10 cellular contexts compared by ENCODE assay signal in the genomic region with DNA sequence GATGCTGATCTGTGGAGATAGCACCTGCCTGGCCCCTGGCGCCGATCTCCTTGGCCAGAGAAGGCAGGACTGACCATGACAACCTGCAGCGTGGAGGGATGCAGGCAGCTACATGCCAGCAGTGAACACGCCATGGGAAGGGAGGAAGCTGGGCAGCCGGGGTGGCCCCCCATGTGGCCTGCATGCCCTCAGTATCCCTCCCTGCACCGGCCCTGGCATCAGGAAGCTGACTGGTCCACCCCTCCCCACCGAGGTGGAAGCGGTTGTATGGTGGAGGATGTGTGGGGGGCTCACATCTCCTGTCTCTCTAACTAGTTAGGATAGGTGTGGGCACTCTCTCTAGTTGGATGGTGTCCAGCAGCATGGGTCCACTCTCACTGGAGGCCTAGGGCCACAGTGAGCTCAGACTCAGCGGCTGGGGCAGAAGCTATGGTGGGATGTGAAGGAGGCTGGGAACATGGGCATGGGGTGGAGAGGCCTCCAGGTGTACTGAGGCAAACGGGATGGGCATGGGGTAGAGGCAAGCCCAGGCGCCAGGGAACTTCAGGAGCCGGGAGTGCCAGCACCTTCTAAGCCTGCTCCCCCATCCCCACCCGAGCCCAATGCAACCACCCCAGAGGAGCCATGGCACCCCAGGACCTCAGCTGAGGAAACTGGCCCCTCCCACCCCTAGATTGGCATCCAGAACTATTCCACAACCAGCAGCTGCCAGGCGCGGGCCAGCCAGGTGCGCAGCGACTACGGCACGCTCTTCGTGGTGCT. TPM values are rescaled to one million over a fixed set of nuclear protein-coding genes. Genes with fewer than 3 reads are reported as not detected.
DNase-seq lines count a peak whose midpoint lies in the region; ATAC-seq and TF ChIP-seq lines count a peak whose summit lies in the region.
"Had no signal": no experiment of that assay in that cellular context is flagged by ENCODE, and none has a peak within 500 bp of the region (broad histone marks: within the 10 kb centered on the region; RNA-seq: fewer than 3 reads in every experiment).

No MANE protein-coding gene starts in this region.

- DNase-seq in cardiac septum (ENCODE audit: low spot score) (peak; percentile 73), right atrium auricular region (ENCODE audit: low spot score) (no peak), memory B cell (ENCODE audit: low spot score in 2 of 2) (no peak), type B pancreatic cell (ENCODE audit: extremely low spot score, unreplicated experiment) (no peak), GM19240 (ENCODE audit: insufficient read length, low spot score) (no peak), gastrocnemius medialis (no peak)
- DNase-seq in activated T-cell treated with anti-CD3 and anti-CD28 coated beads, Interleukin-2, amount 50 U/mL, for 72 hours = no peak
- no peak for DNase-seq in stimulated activated CD4-positive, alpha-beta T cell treated with anti-CD3 and anti-CD28 coated beads, Interleukin-4, amount 100 ng/mL, for 1 hour
- DNase-seq: GOT3 had no signal

- no peaks in the 10 kb centered on the region for H3K9me3 ChIP-seq in right atrium auricular region
- H3K9me3 ChIP-seq in gastrocnemius medialis = no peaks in the 10 kb centered on the region
- H3K9me3 ChIP-seq: thoracic aorta had no signal

- no peak overlapping the region for H3K27ac Mint-ChIP-seq in activated T-cell treated with anti-CD3 and anti-CD28 coated beads, Interleukin-2, amount 50 U/mL, for 72 hours
- H3K27ac Mint-ChIP-seq in memory B cell (peak overlapping the region; percentile 64), type B pancreatic cell (peak overlapping the region; percentile 75)

- peaks cover 0 to 35% of the 10 kb centered on the region in 2 donors for H3K4me1 ChIP-seq in right atrium auricular region
- peaks cover 11 to 19% of the 10 kb centered on the region in 2 donors for H3K4me1 ChIP-seq in gastrocnemius medialis

- no peaks in the 10 kb centered on the region for H3K9me3 Mint-ChIP-seq in activated T-cell treated with anti-CD3 and anti-CD28 coated beads, Interleukin-2, amount 50 U/mL, for 72 hours
- H3K9me3 Mint-ChIP-seq in memory B cell (no peaks in the 10 kb centered on the region), type B pancreatic cell (no peaks in the 10 kb centered on the region)

- no peaks in the 10 kb centered on the region for H3K27me3 Mint-ChIP-seq in activated T-cell treated with anti-CD3 and anti-CD28 coated beads, Interleukin-2, amount 50 U/mL, for 72 hours (ENCODE audit: low read depth)
- no peaks in the 10 kb centered on the region for H3K27me3 Mint-ChIP-seq in memory B cell
- H3K27me3 Mint-ChIP-seq in type B pancreatic cell = peaks cover 5% of the 10 kb centered on the region

- H3K4me3 Mint-ChIP-seq in activated T-cell treated with anti-CD3 and anti-CD28 coated beads, Interleukin-2, amount 50 U/mL, for 72 hours = peak overlapping the region; percentile 90 to 94
- H3K4me3 Mint-ChIP-seq in memory B cell (peak overlapping the region; percentile 98), type B pancreatic cell (peak overlapping the region; percentile 86)

- in situ Hi-C loops in gastrocnemius medialis (cut with MboI; ENCODE audit: low sequenced_read_pairs in 4 of 4) = loop anchor here in 2 of 4 donors (25.0 kb wide), 2 partner anchors 166 to 291 kb away; no protein-coding TSS in a partner anchor

- no peak overlapping the region for H3K4me3 ChIP-seq in right atrium auricular region
- H3K4me3 ChIP-seq in gastrocnemius medialis = no peak overlapping the region

- H3K4me1 Mint-ChIP-seq in activated T-cell treated with anti-CD3 and anti-CD28 coated beads, Interleukin-2, amount 50 U/mL, for 72 hours (ENCODE audit: low read depth) = peaks cover 27% of the 10 kb centered on the region
- H3K4me1 Mint-ChIP-seq in memory B cell (peaks cover 26% of the 10 kb centered on the region), type B pancreatic cell (ENCODE audit: unreplicated experiment) (peaks cover under 1% of the 10 kb centered on the region)

- no peak for ATAC-seq in activated T-cell treated with anti-CD3 and anti-CD28 coated beads, Interleukin-2, amount 50 U/mL, for 72 hours (replicated peaks in 1 of 2)
- ATAC-seq in memory B cell (ENCODE audit: low read depth) = no peak
- ATAC-seq in gastrocnemius medialis = no peak

- no peak overlapping the region for H3K27ac ChIP-seq in right atrium auricular region
- no peak overlapping the region for H3K27ac ChIP-seq in gastrocnemius medialis

- H3K27me3 ChIP-seq in right atrium auricular region (no peaks in the 10 kb centered on the region), gastrocnemius medialis (no peaks in the 10 kb centered on the region)

- H3K36me3 ChIP-seq in right atrium auricular region (no peaks in the 10 kb centered on the region), gastrocnemius medialis (peaks cover 0 to 12% of the 10 kb centered on the region in 2 donors)

- H3K36me3 Mint-ChIP-seq in activated T-cell treated with anti-CD3 and anti-CD28 coated beads, Interleukin-2, amount 50 U/mL, for 72 hours (ENCODE audit: insufficient read depth in 2 of 2) = peaks cover 2 to 5% of the 10 kb centered on the region in 2 donors
- H3K36me3 Mint-ChIP-seq in memory B cell (peaks cover 5% of the 10 kb centered on the region), type B pancreatic cell (peaks cover 1% of the 10 kb centered on the region)

- intact Hi-C loops in cardiac septum (cut with DNase I) = loop anchor here (5.0 to 10.0 kb wide), 2 partner anchors 79 to 1196 kb away; partner anchors contain the start of genes TPRA1 and ZXDC
- intact Hi-C loops in gastrocnemius medialis (cut with DNase I; ENCODE audit: low total_unique reads) = loop anchor here (5.0 kb wide), 2 partner anchors 151 to 381 kb away; partner anchors contain the start of genes MGLL and SEC61A1

- no peak for TF ChIP-seq CTCF in right atrium auricular region (IDR thresholded peaks at IDR 0.05)
- no peak for TF ChIP-seq CTCF in type B pancreatic cell (conservative IDR thresholded peaks at IDR 0.05)
- TF ChIP-seq CTCF in gastrocnemius medialis (IDR thresholded peaks at IDR 0.05 in 4 of 5, conservative IDR thresholded peaks at IDR 0.05 in 1 of 5) = no peak

- TF ChIP-seq POLR2A in gastrocnemius medialis (IDR thresholded peaks at IDR 0.05) = no peak

RNA-seq across cellular contexts. Expression of gene ABTB1, which starts 1.8 kb away (rescaled TPM):
- 25.5 TPM for total RNA-seq in cardiac septum
- total RNA-seq in right atrium auricular region = 10 to 100 TPM; 14.9 to 16.9 TPM
- total RNA-seq in activated T-cell treated with anti-CD3 and anti-CD28 coated beads, Interleukin-2, amount 50 U/mL, for 72 hours = 10 to 100 TPM; 24.1 to 27.0 TPM
- total RNA-seq in type B pancreatic cell (ENCODE audit: low replicate concordance) = 11.6 and 17.8 TPM in 2 replicates
- 10 to 100 TPM; 22.9 to 37.5 (median 30.1) TPM for total RNA-seq in gastrocnemius medialis

RNA-seq across cellular contexts. Expression of gene PODXL2, which starts 42.0 kb away (rescaled TPM):
- total RNA-seq in cardiac septum (2.2 TPM), right atrium auricular region (1 to 10 TPM; 1.9 to 2.9 TPM), type B pancreatic cell (ENCODE audit: low replicate concordance) (24.8 and 48.9 TPM in 2 replicates), gastrocnemius medialis (1 to 10 TPM; 1.5 to 3.2 (median 2.0) TPM)
- total RNA-seq in activated T-cell treated with anti-CD3 and anti-CD28 coated beads, Interleukin-2, amount 50 U/mL, for 72 hours = 1 to 10 TPM in 1 of 2 donors, under 1 TPM in 1; 0.14 to 1.4 TPM
